ENCODE assay signal across 16 cellular contexts in the genomic region with DNA sequence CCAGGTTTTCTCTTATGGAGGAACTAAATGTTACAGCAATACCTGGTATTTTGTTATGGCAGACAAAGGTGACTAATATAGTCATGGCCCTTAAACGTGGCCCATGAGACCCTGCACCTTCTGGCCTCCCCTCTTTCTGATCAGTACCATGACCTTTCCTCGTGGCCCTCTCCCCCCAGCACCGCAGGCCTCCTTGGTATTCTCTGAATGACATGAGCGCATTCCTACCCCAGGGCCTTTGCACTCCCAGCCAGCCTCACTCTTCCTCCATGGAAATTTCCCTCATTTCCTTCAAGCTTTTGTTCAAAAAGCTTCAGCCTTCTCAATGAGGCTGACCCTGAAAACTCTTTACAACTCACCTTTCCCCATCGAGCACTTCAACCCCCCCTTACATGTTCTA. TPM values are rescaled to one million over a fixed set of nuclear protein-coding genes. Genes with fewer than 3 reads are reported as not detected.
"Had no signal": no experiment of that assay in that cellular context is flagged by ENCODE, and none has a peak within 500 bp of the region (broad histone marks: within the 10 kb centered on the region; RNA-seq: fewer than 3 reads in every experiment).

No MANE protein-coding gene starts in this region.

- H3K4me1 ChIP-seq: adrenal gland, Peyer's patch had no signal

- FAIRE-seq: bronchial epithelial cell had no signal

- H3K4me3 Mint-ChIP-seq: activated B cell treated with CpG ODN at 0.5 μM for 24 hours; activated CD4-positive, alpha-beta memory T cell treated with anti-CD3 and anti-CD28 coated beads for 36 hours; activated naive CD4-positive, alpha-beta T cell treated with anti-CD3 and anti-CD28 coated beads for 36 hours; activated T-cell treated with anti-CD3 and anti-CD28 coated beads, Interleukin-2, amount 50 U/mL, for 4 hours; activated T-helper 1 cell treated with anti-CD3 and anti-CD28 coated beads, Interleukin-12 subunit alpha, Interleukin-12 subunit beta, Interleukin-2, Interleukin-4 antibody, amounts not matched to agents 30 ng/mL and 10 ng/mL and 1 ng/mL, durations not matched to agents 14 hours and 24 hours and 36 hours; T-cell had no signal

- H3K36me3 ChIP-seq: adrenal gland, Peyer's patch had no signal

- H3K9me3 Mint-ChIP-seq: activated B cell treated with CpG ODN at 0.5 μM for 24 hours; activated CD4-positive, alpha-beta memory T cell treated with anti-CD3 and anti-CD28 coated beads for 36 hours; activated naive CD4-positive, alpha-beta T cell treated with anti-CD3 and anti-CD28 coated beads for 36 hours; activated naive CD4-positive, alpha-beta T cell treated with anti-CD3 and anti-CD28 coated beads, Interleukin-2, amount 50 U/mL, for 72 hours; activated T-cell treated with anti-CD3 and anti-CD28 coated beads, Interleukin-2, amount 50 U/mL, for 4 hours; activated T-helper 1 cell treated with anti-CD3 and anti-CD28 coated beads, Interleukin-12 subunit alpha, Interleukin-12 subunit beta, Interleukin-2, Interleukin-4 antibody, amounts not matched to agents 30 ng/mL and 10 ng/mL and 1 ng/mL, durations not matched to agents 14 hours and 24 hours and 36 hours; T-cell had no signal

- H3K36me3 Mint-ChIP-seq: activated CD4-positive, alpha-beta memory T cell treated with anti-CD3 and anti-CD28 coated beads for 36 hours; activated naive CD4-positive, alpha-beta T cell treated with anti-CD3 and anti-CD28 coated beads, Interleukin-2, amount 50 U/mL, for 72 hours; brain; T-cell had no signal

- H3K27ac Mint-ChIP-seq: activated B cell treated with CpG ODN at 0.5 μM for 24 hours; activated CD4-positive, alpha-beta memory T cell treated with anti-CD3 and anti-CD28 coated beads for 36 hours; activated naive CD4-positive, alpha-beta T cell treated with anti-CD3 and anti-CD28 coated beads for 36 hours; activated naive CD4-positive, alpha-beta T cell treated with anti-CD3 and anti-CD28 coated beads, Interleukin-2, amount 50 U/mL, for 72 hours; activated T-helper 1 cell treated with anti-CD3 and anti-CD28 coated beads, Interleukin-12 subunit alpha, Interleukin-12 subunit beta, Interleukin-2, Interleukin-4 antibody, amounts not matched to agents 30 ng/mL and 10 ng/mL and 1 ng/mL, durations not matched to agents 14 hours and 24 hours and 36 hours; T-cell; T-helper 17 cell had no signal

- H3K4me1 Mint-ChIP-seq: activated B cell treated with CpG ODN at 0.5 μM for 24 hours had no signal

- H3K27me3 ChIP-seq: Peyer's patch had no signal

- H3K4me3 ChIP-seq: adrenal gland, Peyer's patch had no signal

- DNase-seq: NCI-H2081 treated with DMSO at 0.1 percent for 48 hours had no signal

- H3K27ac ChIP-seq: adrenal gland, Peyer's patch had no signal

- H3K9me3 ChIP-seq: adrenal gland, Peyer's patch had no signal

RNA-seq across cellular contexts. Expression of a gene that starts 46.5 kb away (rescaled TPM):
- total RNA-seq: activated B cell treated with CpG ODN at 0.5 μM for 24 hours; activated CD4-positive, alpha-beta memory T cell treated with anti-CD3 and anti-CD28 coated beads for 36 hours; activated naive CD4-positive, alpha-beta T cell treated with anti-CD3 and anti-CD28 coated beads for 36 hours; activated naive CD4-positive, alpha-beta T cell treated with anti-CD3 and anti-CD28 coated beads, Interleukin-2, amount 50 U/mL, for 72 hours; activated T-cell treated with anti-CD3 and anti-CD28 coated beads, Interleukin-2, amount 50 U/mL, for 4 hours; activated T-helper 1 cell treated with anti-CD3 and anti-CD28 coated beads, Interleukin-12 subunit alpha, Interleukin-12 subunit beta, Interleukin-2, Interleukin-4 antibody, amounts not matched to agents 30 ng/mL and 10 ng/mL and 1 ng/mL, durations not matched to agents 14 hours and 24 hours and 36 hours; bronchial epithelial cell; M059J; PC-3; Peyer's patch; SK-MEL-5; T-cell; T-helper 17 cell had no signal
